In genomic region chr15:67087507-67088172, GRCh38 we compare ENCODE assay signal across 1 cellular context.
TF ChIP-seq lines count a peak whose summit lies in the region.

No MANE protein-coding gene starts in this region.

TF ChIP-seq in H1, 55 proteins besides CTCF, POLR2A, EP300 and RAD21 (continued from another document):
- TF ChIP-seq USF2 (IDR thresholded peaks at IDR 0.05; ENCODE audit: low read length) (no peak), JUND (IDR thresholded peaks at IDR 0.05; ENCODE audit: low read length) (no peak), MAX (IDR thresholded peaks at IDR 0.05) (no peak), HDAC2 (IDR thresholded peaks at IDR 0.05; ENCODE audit: borderline replicate concordance in 1 of 2, low read depth in 2 of 2, low read length in 2 of 2) (no peak), BACH1 (IDR thresholded peaks at IDR 0.05; ENCODE audit: low read length) (no peak), JUN (IDR thresholded peaks at IDR 0.05; ENCODE audit: low read depth, low read length) (no peak), RFX5 (IDR thresholded peaks at IDR 0.05; ENCODE audit: borderline replicate concordance, low read depth, low read length) (no peak), PHF8 (conservative IDR thresholded peaks at IDR 0.05; ENCODE audit: low read depth, low read length) (no peak), CHD2 (IDR thresholded peaks at IDR 0.05; ENCODE audit: low read length) (no peak)
TF ChIP-seq in H1: peak in this region for 0.
